ENCODE assay signal across 17 cellular contexts in the genomic region with DNA sequence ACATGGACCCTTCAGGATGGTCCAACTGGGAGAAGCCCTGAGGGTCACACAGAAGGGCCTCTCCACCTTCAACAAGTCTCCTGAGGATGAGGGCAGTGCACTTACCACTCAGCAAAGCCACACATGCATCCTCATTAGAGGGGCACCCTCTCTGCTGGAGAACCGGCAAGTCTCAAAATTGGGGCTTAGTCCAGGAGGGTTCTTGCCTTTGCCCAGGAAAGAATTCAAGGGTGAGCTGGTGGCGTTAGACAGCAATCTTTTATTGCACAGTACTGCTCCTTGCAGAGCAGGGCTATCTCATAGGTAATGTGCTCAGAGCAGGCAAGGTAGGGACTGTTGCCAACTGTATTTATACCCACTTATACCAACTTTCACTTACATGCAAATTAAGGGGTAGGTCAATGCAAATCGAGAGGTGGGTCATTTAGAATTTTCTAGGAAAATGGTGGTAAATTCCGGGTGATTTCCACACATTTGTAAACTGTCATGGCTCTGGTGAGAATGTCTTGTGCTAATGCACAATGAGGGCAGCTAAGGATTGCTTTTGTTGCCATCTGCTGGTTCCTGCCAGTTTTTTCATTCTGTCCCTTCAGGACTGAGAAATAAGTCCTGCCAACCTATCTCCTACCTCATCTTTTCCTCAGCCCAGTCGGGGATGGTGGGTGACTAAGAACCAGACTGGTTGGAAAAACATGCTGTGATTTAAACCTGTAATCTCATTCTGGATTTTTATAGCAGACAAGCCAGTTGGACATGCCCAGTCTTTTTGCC. TPM values are rescaled to one million over a fixed set of nuclear protein-coding genes. Genes with fewer than 3 reads are reported as not detected.
DNase-seq lines count a peak whose midpoint lies in the region; ATAC-seq, FAIRE-seq and TF ChIP-seq lines count a peak whose summit lies in the region.
"Had no signal": no experiment of that assay in that cellular context is flagged by ENCODE, and none has a peak within 500 bp of the region (broad histone marks: within the 10 kb centered on the region; RNA-seq: fewer than 3 reads in every experiment).

No MANE protein-coding gene starts in this region.

- DNase-seq in GM03348 (ENCODE audit: low spot score) (peak; percentile 19), NB4 (ENCODE audit: low read depth) (peak; percentile 7), bronchial epithelial cell (ENCODE audit: low read depth) (peak; percentile 46), mesenchymal stem cell (no peak), DMS79 treated with DMSO at 0.1 percent for 48 hours (lab: John Stamatoyannopoulos, UW) (no peak), coronary artery (ENCODE audit: low spot score) (no peak)
- DNase-seq in activated naive CD8-positive, alpha-beta T cell treated with anti-CD3 and anti-CD28 coated beads for 36 hours: no peak
- DNase-seq: activated CD4-positive, alpha-beta T cell treated with anti-CD3 and anti-CD28 coated beads for 4 hours; cerebellar nuclear complex; posterior cingulate gyrus; stimulated activated CD4-positive, alpha-beta T cell treated with anti-CD3 and anti-CD28 coated beads, Interleukin-4, amount 100 ng/mL, for 4 hours had no signal

- H2BK12ac ChIP-seq in mesenchymal stem cell (ENCODE audit: low read length in 2 of 2): peak overlapping the region in 1 of 2 experiments; percentile 14

- no peak overlapping the region for H3K4me3 Mint-ChIP-seq in activated naive CD8-positive, alpha-beta T cell treated with anti-CD3 and anti-CD28 coated beads for 36 hours

- H2BK120ac ChIP-seq in mesenchymal stem cell (ENCODE audit: low read depth, low read length): no peak overlapping the region

- H3K4me1 ChIP-seq in mesenchymal stem cell (ENCODE audit: control insufficient read depth, insufficient read depth, low read depth, low read length): peaks cover 2% of the 10 kb centered on the region
- H3K4me1 ChIP-seq: gastroesophageal sphincter had no signal

- no peak overlapping the region for H2BK15ac ChIP-seq in mesenchymal stem cell (ENCODE audit: low read depth, poor library complexity, severe bottlenecking)

- peaks cover 10% of the 10 kb centered on the region for H3K9me3 Mint-ChIP-seq in activated naive CD8-positive, alpha-beta T cell treated with anti-CD3 and anti-CD28 coated beads for 36 hours

- no peak overlapping the region for H3K23ac ChIP-seq in mesenchymal stem cell (ENCODE audit: low read length in 2 of 2)

- TF ChIP-seq POLR2A in NB4 (IDR thresholded peaks at IDR 0.05; ENCODE audit: extremely low read depth, insufficient read length): no peak

- peaks cover 11% of the 10 kb centered on the region for H3K27me3 Mint-ChIP-seq in activated naive CD8-positive, alpha-beta T cell treated with anti-CD3 and anti-CD28 coated beads for 36 hours

- H3K27me3 ChIP-seq in bronchial epithelial cell (ENCODE audit: control insufficient read depth, insufficient read depth, low read length) (no peaks in the 10 kb centered on the region), mesenchymal stem cell (ENCODE audit: control insufficient read depth in 1 of 2, insufficient read depth in 1 of 2, low read length in 2 of 2) (peaks cover 7 to 41% of the 10 kb centered on the region in 2 experiments)

- no peaks in the 10 kb centered on the region for H3K36me3 Mint-ChIP-seq in activated naive CD8-positive, alpha-beta T cell treated with anti-CD3 and anti-CD28 coated beads for 36 hours

- H4K91ac ChIP-seq in mesenchymal stem cell (ENCODE audit: low read length): no peak overlapping the region

- no peak overlapping the region for H2AFZ ChIP-seq in mesenchymal stem cell (ENCODE audit: low read depth, low read length)

- H3K27ac ChIP-seq in mesenchymal stem cell (ENCODE audit: low read length, poor library complexity, severe bottlenecking) (no peak overlapping the region), coronary artery (no peak overlapping the region)
- H3K27ac ChIP-seq: gastroesophageal sphincter, SK-N-MC had no signal

- no peak for ATAC-seq in HG02938 (IDR thresholded peaks at IDR 0.05; ENCODE audit: unreplicated experiment)
- ATAC-seq: gastroesophageal sphincter had no signal

- H3K18ac ChIP-seq in mesenchymal stem cell (ENCODE audit: low read depth in 1 of 2, low read length in 2 of 2): no peak overlapping the region

- H4K8ac ChIP-seq in mesenchymal stem cell (ENCODE audit: low read length): no peak overlapping the region

- TF ChIP-seq CTCF in NB4 (IDR thresholded peaks at IDR 0.05; ENCODE audit: low read depth, low read length): no peak
- TF ChIP-seq CTCF in bronchial epithelial cell (IDR thresholded peaks at IDR 0.05; ENCODE audit: insufficient read depth, low read length, severe bottlenecking): peak; percentile 40
- no peak for TF ChIP-seq CTCF in coronary artery (IDR thresholded peaks at IDR 0.05)

- H3K9ac ChIP-seq in mesenchymal stem cell (ENCODE audit: low read length): no peak overlapping the region

- no peaks in the 10 kb centered on the region for H3K79me1 ChIP-seq in mesenchymal stem cell (replicated peaks; ENCODE audit: low read length, poor library complexity, severe bottlenecking)

- WGBS in mesenchymal stem cell: 85% methylated on average over 5 of the region's 5 CpGs

- no peak overlapping the region for H3K4me2 ChIP-seq in mesenchymal stem cell (ENCODE audit: low read length, poor library complexity, severe bottlenecking)

- H3K9me3 ChIP-seq in mesenchymal stem cell (ENCODE audit: control insufficient read depth, low read length): no peaks in the 10 kb centered on the region
- H3K9me3 ChIP-seq: gastroesophageal sphincter had no signal

- peaks cover 13% of the 10 kb centered on the region for H3K4me1 Mint-ChIP-seq in activated naive CD8-positive, alpha-beta T cell treated with anti-CD3 and anti-CD28 coated beads for 36 hours

- no peaks in the 10 kb centered on the region for H3K36me3 ChIP-seq in bronchial epithelial cell (ENCODE audit: control insufficient read depth, insufficient read depth, low read length)
- H3K36me3 ChIP-seq in mesenchymal stem cell (ENCODE audit: control insufficient read depth in 1 of 2, insufficient read depth in 2 of 2, low read depth in 1 of 2, low read length in 2 of 2): no peaks in the 10 kb centered on the region
- H3K36me3 ChIP-seq: gastroesophageal sphincter had no signal

- no peak overlapping the region for H3K27ac Mint-ChIP-seq in activated naive CD8-positive, alpha-beta T cell treated with anti-CD3 and anti-CD28 coated beads for 36 hours
- H3K27ac Mint-ChIP-seq: activated T-helper 2 cell treated with anti-CD3 and anti-CD28 coated beads, Interferon-gamma antibody, Interleukin-2, Interleukin-4, amounts not matched to agents 10 μg/mL and 5 μg/mL and 100 μg/mL, durations not matched to agents 14 hours and 24 hours and 36 hours had no signal

- FAIRE-seq in bronchial epithelial cell (lab: Jason Lieb, UNC): no peak

- no peak overlapping the region for H3K4me3 ChIP-seq in NB4 (ENCODE audit: low read depth, low read length)
- no peak overlapping the region for H3K4me3 ChIP-seq in bronchial epithelial cell (ENCODE audit: low read depth, low read length)
- H3K4me3 ChIP-seq in mesenchymal stem cell (ENCODE audit: insufficient read depth in 1 of 2, low read depth in 1 of 2, low read length in 2 of 2): no peak overlapping the region
- H3K4me3 ChIP-seq in coronary artery: no peak overlapping the region
- H3K4me3 ChIP-seq: gastroesophageal sphincter, SK-N-MC had no signal

- no peak overlapping the region for H3K4ac ChIP-seq in mesenchymal stem cell (ENCODE audit: low read depth in 1 of 2, low read length in 2 of 2)

- H2AK5ac ChIP-seq in mesenchymal stem cell (ENCODE audit: low read length, severe bottlenecking): peak overlapping the region; percentile 41

- no peak overlapping the region for H3K14ac ChIP-seq in mesenchymal stem cell (ENCODE audit: low read length in 2 of 2)

- H2BK5ac ChIP-seq in mesenchymal stem cell (ENCODE audit: low read depth, low read length, poor library complexity, severe bottlenecking): no peak overlapping the region

RNA-seq across cellular contexts. Expression of a gene that starts 27.8 kb away (rescaled TPM):
- total RNA-seq in bronchial epithelial cell: not detected in 2 replicates
- 0.08 TPM for polyA plus RNA-seq in mesenchymal stem cell (2013, experiment 1 of 2)
- polyA plus RNA-seq in mesenchymal stem cell (2013, experiment 2 of 2): 0.21 TPM
- not detected for total RNA-seq in activated naive CD8-positive, alpha-beta T cell treated with anti-CD3 and anti-CD28 coated beads for 36 hours
- total RNA-seq: activated T-helper 2 cell treated with anti-CD3 and anti-CD28 coated beads, Interferon-gamma antibody, Interleukin-2, Interleukin-4, amounts not matched to agents 10 μg/mL and 5 μg/mL and 100 μg/mL, durations not matched to agents 14 hours and 24 hours and 36 hours; G401; gastroesophageal sphincter; lower leg skin had no signal

RNA-seq across cellular contexts. Expression of a gene that starts 56.1 kb away (rescaled TPM):
- total RNA-seq in bronchial epithelial cell: not detected in 2 replicates
- not detected for polyA plus RNA-seq in mesenchymal stem cell (2013, experiment 1 of 2)
- polyA plus RNA-seq in mesenchymal stem cell (2013, experiment 2 of 2): not detected
- not detected for total RNA-seq in activated naive CD8-positive, alpha-beta T cell treated with anti-CD3 and anti-CD28 coated beads for 36 hours
- total RNA-seq: activated T-helper 2 cell treated with anti-CD3 and anti-CD28 coated beads, Interferon-gamma antibody, Interleukin-2, Interleukin-4, amounts not matched to agents 10 μg/mL and 5 μg/mL and 100 μg/mL, durations not matched to agents 14 hours and 24 hours and 36 hours; G401; gastroesophageal sphincter; lower leg skin had no signal

RNA-seq across cellular contexts. Expression of a gene that starts 58.2 kb away (rescaled TPM):
- 84.6 and 102 TPM in 2 replicates for total RNA-seq in bronchial epithelial cell
- 32.2 TPM for polyA plus RNA-seq in mesenchymal stem cell (2013, experiment 1 of 2)
- polyA plus RNA-seq in mesenchymal stem cell (2013, experiment 2 of 2): 33.3 TPM
- 10 to 100 TPM; 14.5 TPM for total RNA-seq in activated naive CD8-positive, alpha-beta T cell treated with anti-CD3 and anti-CD28 coated beads for 36 hours

Comparison
In these comparisons a context has a peak if more than half of its experiments do, and no peak if none do; other contexts are left out.
1. DNase-seq: peak in GM03348 (single experiment), NB4 (single experiment) and bronchial epithelial cell (single experiment); none in mesenchymal stem cell (single experiment), DMS79 treated with DMSO at 0.1 percent for 48 hours (single experiment), coronary artery (single experiment) and activated naive CD8-positive, alpha-beta T cell treated with anti-CD3 and anti-CD28 coated beads for 36 hours (single experiment).